ENCODE assay signal across 23 cellular contexts in genomic region chr7:108578937-108579336, GRCh38.
"Had no signal": no experiment of that assay in that cellular context is flagged by ENCODE, and none has a peak within 500 bp of the region (broad histone marks: within the 10 kb centered on the region; RNA-seq: fewer than 3 reads in every experiment).

No MANE protein-coding gene starts in this region.

- ATAC-seq: esophagus mucosa; gastrocnemius medialis; left cardiac atrium; left lung; left ventricle myocardium superior; naive thymus-derived CD4-positive, alpha-beta T cell had no signal

- H3K27me3 Mint-ChIP-seq: naive thymus-derived CD4-positive, alpha-beta T cell had no signal

- H3K27ac ChIP-seq: coronary artery, dorsolateral prefrontal cortex, epithelial cell of prostate, esophagus squamous epithelium, gastrocnemius medialis, heart right ventricle, left lung, lower lobe of right lung had no signal

- DNase-seq: dermis blood vessel endothelial cell; dorsolateral prefrontal cortex; effector CD4-positive, alpha-beta T cell; effector memory CD4-positive, alpha-beta T cell; erythroblast; esophagus squamous epithelium; foreskin fibroblast; foreskin melanocyte; gastrocnemius medialis; glutamatergic neuron; head of caudate nucleus; heart right ventricle; hippocampal formation; left cardiac atrium; left lung; left ventricle myocardium superior; lower lobe of right lung; mesendoderm; midbrain; naive thymus-derived CD4-positive, alpha-beta T cell had no signal

- H3K4me3 Mint-ChIP-seq: naive thymus-derived CD4-positive, alpha-beta T cell had no signal
